Comparison of ENCODE assay signal across 8 cellular contexts in the genomic region with DNA sequence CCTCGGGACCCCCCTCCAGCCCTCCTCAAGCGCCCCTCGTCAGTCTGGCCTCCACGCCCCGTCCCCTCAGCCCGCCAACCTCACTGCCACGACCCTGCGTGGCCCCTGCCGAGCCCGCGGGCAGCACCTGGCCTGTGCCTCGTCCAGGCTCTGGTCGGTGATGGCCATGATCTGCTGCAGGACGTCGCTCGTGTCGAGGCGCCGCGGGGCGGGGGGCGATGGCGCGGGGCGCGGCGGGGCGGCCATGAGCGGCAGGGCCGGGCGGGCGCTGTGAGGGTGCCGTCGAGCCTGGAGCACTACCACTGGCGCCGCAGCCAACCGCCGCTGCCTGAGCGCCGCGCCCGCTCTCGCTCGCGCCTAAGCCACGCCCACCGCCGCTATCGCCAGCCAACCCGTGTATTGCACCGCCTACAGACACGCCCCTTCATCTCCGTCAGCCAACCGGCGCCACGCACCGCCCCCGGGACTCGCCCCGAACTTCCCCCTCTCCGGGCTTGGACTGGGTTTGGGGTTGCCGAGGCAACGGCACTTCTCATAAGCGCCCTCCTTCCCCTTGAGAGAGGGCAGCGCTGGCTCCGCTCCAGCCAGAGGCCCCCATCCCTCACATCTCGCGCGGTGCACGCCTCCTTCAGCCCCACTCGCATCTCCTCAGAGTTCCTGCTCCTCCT. TPM values are rescaled to one million over a fixed set of nuclear protein-coding genes. Genes with fewer than 3 reads are reported as not detected.
DNase-seq lines count a peak whose midpoint lies in the region; ATAC-seq and TF ChIP-seq lines count a peak whose summit lies in the region.

A gene with protein sequence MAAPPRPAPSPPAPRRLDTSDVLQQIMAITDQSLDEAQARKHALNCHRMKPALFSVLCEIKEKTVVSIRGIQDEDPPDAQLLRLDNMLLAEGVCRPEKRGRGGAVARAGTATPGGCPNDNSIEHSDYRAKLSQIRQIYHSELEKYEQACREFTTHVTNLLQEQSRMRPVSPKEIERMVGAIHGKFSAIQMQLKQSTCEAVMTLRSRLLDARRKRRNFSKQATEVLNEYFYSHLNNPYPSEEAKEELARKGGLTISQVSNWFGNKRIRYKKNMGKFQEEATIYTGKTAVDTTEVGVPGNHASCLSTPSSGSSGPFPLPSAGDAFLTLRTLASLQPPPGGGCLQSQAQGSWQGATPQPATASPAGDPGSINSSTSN (minus strand): TSS at position 304 of the 668 bp plus-strand sequence. CDS start 58 bp downstream, at position 246.

- DNase-seq in GM13977 (ENCODE audit: low spot score) = peak; percentile 99
- DNase-seq in NCI-H146 (lab: John Stamatoyannopoulos, UW) = peak; percentile 99
- peak; percentile 78 to 96 (median 87) for DNase-seq in adrenal gland
- DNase-seq in right atrium auricular region (ENCODE audit: low spot score) = peak; percentile 86
- DNase-seq in HuH-7 (ENCODE audit: low spot score) = no peak

- H3K4me1 ChIP-seq in adrenal gland (replicated peaks in 1 of 2) (no peaks in the 10 kb centered on the region), right atrium auricular region (peaks cover 0 to 9% of the 10 kb centered on the region in 2 donors), rectal smooth muscle tissue (ENCODE audit: control insufficient read depth, insufficient read depth, low read length) (no peaks in the 10 kb centered on the region)

- H3K9ac ChIP-seq in rectal smooth muscle tissue (ENCODE audit: low read length) = no peak within 1 kb of the TSS

- intact Hi-C loops in T-helper 1 cell treated with Interleukin-12 subunit alpha and Interleukin-12 subunit beta and Interleukin-4 antibody, amounts not matched to agents 30 ng/mL and 1 ng/mL, for 36 hours (cut with micrococcal nuclease) = loop anchor here (1.0 to 2.0 kb wide), 8 partner anchors 9 to 282 kb away; a partner anchor contains a TSS
- intact Hi-C loops in adrenal gland (cut with DNase I) = no loop called here

- in situ Hi-C loops in GM13977 (cut with MboI; ENCODE audit: low pct_unique_long_range_greater_than_20kb, low sequenced_read_pairs, unreplicated experiment) = no loop called here

- H3K27ac ChIP-seq in adrenal gland = no peak within 1 kb of the TSS
- no peak within 1 kb of the TSS for H3K27ac ChIP-seq in right atrium auricular region
- H3K27ac ChIP-seq in rectal smooth muscle tissue (ENCODE audit: low read depth, low read length) = no peak within 1 kb of the TSS

- no peaks in the 10 kb centered on the region for H3K36me3 ChIP-seq in adrenal gland (replicated peaks in 1 of 2)
- no peaks in the 10 kb centered on the region for H3K36me3 ChIP-seq in right atrium auricular region
- no peaks in the 10 kb centered on the region for H3K36me3 ChIP-seq in rectal smooth muscle tissue (ENCODE audit: control insufficient read depth, insufficient read depth, low read length)

- H3K27me3 ChIP-seq in adrenal gland (peaks cover 6% of the 10 kb centered on the region), right atrium auricular region (no peaks in the 10 kb centered on the region), rectal smooth muscle tissue (ENCODE audit: control insufficient read depth, insufficient read depth, low read length) (no peaks in the 10 kb centered on the region)

- TF ChIP-seq POLR2A in adrenal gland (IDR thresholded peaks at IDR 0.05) = no peak

- WGBS in adrenal gland, 4 donors = 2 to 4% (median 3%) methylated on average over 15 to 71 of the region's 71 CpGs

- peak; percentile 92 for ATAC-seq in HG02840 (IDR thresholded peaks at IDR 0.05; ENCODE audit: low FRiP score, unreplicated experiment)

- H3K4me3 ChIP-seq in adrenal gland (peak within 1 kb of the TSS in 1 of 4 donors; percentile 35), right atrium auricular region (peak within 1 kb of the TSS in 1 of 2 donors; percentile 41), rectal smooth muscle tissue (ENCODE audit: low read length) (peak within 1 kb of the TSS; percentile 64)

- TF ChIP-seq CTCF in GM13977 (IDR thresholded peaks at IDR 0.05; ENCODE audit: extremely low read depth, insufficient read depth, missing control alignments) (no peak), adrenal gland (IDR thresholded peaks at IDR 0.05) (no peak), right atrium auricular region (IDR thresholded peaks at IDR 0.05) (no peak)

- no peaks in the 10 kb centered on the region for H3K9me3 ChIP-seq in adrenal gland (replicated peaks in 1 of 3)
- no peaks in the 10 kb centered on the region for H3K9me3 ChIP-seq in right atrium auricular region

RNA-seq across cellular contexts. Expression of the gene that starts here (rescaled TPM):
- total RNA-seq in T-helper 1 cell treated with Interleukin-12 subunit alpha and Interleukin-12 subunit beta and Interleukin-4 antibody, amounts not matched to agents 30 ng/mL and 1 ng/mL, for 36 hours = 68.2 and 72.1 TPM in 2 replicates
- total RNA-seq in adrenal gland (under 1 TPM in 5 of 8 donors, not detected in 3; 0.28 to 0.86 (median 0.54) TPM), right atrium auricular region (not detected)
- polyA plus RNA-seq in adrenal gland = 1 to 10 TPM in 2 of 3 donors, not detected in 1; 2.9 to 6.3 TPM

Comparison
In these comparisons a context has a peak if more than half of its experiments do, and no peak if none do; other contexts are left out.
1. RNA of the gene that starts here (total RNA-seq): 68.2 to 72.1 TPM in T-helper 1 cell treated with Interleukin-12 subunit alpha and Interleukin-12 subunit beta and Interleukin-4 antibody, amounts not matched to agents 30 ng/mL and 1 ng/mL, for 36 hours; 0.28 to 0.86 TPM in adrenal gland and not detected in right atrium auricular region; every median in the first group is over 10 times any median in the second.
2. Peak in DNase-seq in right atrium auricular region; RNA of the gene not detected or under 1 TPM.